In the genomic region with DNA sequence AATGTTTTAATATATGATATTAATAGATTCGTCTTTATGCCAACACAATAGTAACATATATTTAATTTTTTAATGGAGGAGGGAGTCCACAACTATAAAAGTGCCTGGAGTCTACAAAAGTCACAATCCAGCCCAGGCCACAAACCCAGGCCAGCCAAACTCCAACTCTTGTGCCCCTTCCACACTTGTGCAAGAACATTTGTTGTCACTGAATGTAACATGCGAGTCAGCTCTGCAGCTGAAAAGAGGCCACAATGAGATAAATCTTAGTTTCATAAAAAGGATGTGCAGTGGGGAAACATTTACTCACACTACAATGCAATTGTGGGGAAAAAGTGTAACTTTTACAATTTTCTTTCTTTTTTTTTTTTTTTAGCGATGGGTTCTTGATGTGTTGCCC, we compare ENCODE assay signal across 20 cellular contexts.
A peak's percentile ranks its signal among the peaks of the same experiment; 100 is the strongest.
DNase-seq lines count a peak whose midpoint lies in the region; ATAC-seq and TF ChIP-seq lines count a peak whose summit lies in the region.
"Had no signal": no experiment of that assay in that cellular context is flagged by ENCODE, and none has a peak within 500 bp of the region (broad histone marks: within the 10 kb centered on the region; RNA-seq: fewer than 3 reads in every experiment).

No MANE protein-coding gene starts in this region.

- intact Hi-C loops in PC-9 (cut with micrococcal nuclease; ENCODE audit: unreplicated experiment) = loop anchor here (1.0 kb wide), 1 partner anchor 51 kb away; no protein-coding TSS in a partner anchor

- ATAC-seq in GM18867 (IDR thresholded peaks at IDR 0.05; ENCODE audit: unreplicated experiment) = no peak
- ATAC-seq in HG03378 (IDR thresholded peaks at IDR 0.05; ENCODE audit: unreplicated experiment) = no peak
- ATAC-seq: CD8-positive, alpha-beta T cell; natural killer cell had no signal

- no peaks in the 10 kb centered on the region for H3K9me3 ChIP-seq in PC-9 (ENCODE audit: insufficient read depth, low read depth)
- H3K9me3 ChIP-seq: testis had no signal

- no peaks in the 10 kb centered on the region for H3K79me2 ChIP-seq in PC-9 (ENCODE audit: low read depth)

- peaks cover 8% of the 10 kb centered on the region for H3F3A ChIP-seq in PC-9 (ENCODE audit: insufficient read depth, low read depth)

- H3K27me3 ChIP-seq in PC-9 (ENCODE audit: insufficient read depth, low read depth) = no peaks in the 10 kb centered on the region
- H3K27me3 ChIP-seq: dorsolateral prefrontal cortex, testis had no signal

- peaks cover 19% of the 10 kb centered on the region for H3K4me1 ChIP-seq in PC-9 (replicated peaks; ENCODE audit: insufficient read depth)
- H3K4me1 ChIP-seq: testis had no signal

- peak; percentile 30 for DNase-seq in activated effector memory CD4-positive, alpha-beta T cell treated with anti-CD3 and anti-CD28 coated beads, Interleukin-2, amount 50 U/mL, for 16 hours
- DNase-seq in activated effector memory CD4-positive, alpha-beta T cell treated with Interleukin-2 at 50 U/mL for 16 hours = no peak
- no peak for DNase-seq in PC-9
- peak; percentile 48 for DNase-seq in fibroblast of peridontal ligament (ENCODE audit: extremely low read depth)
- peak; percentile 21 for DNase-seq in stimulated activated CD8-positive, alpha-beta memory T cell treated with anti-CD3 and anti-CD28 coated beads, Interleukin-4, amount 100 ng/mL, for 48 hours
- DNase-seq in NCI-H187 (lab: John Stamatoyannopoulos, UW) = no peak
- DNase-seq: activated CD4-positive, alpha-beta T cell treated with anti-CD3 and anti-CD28 coated beads, Interleukin-2, amount 10 ng/mL, durations not matched to agents 24 days and 14 days; CD8-positive, alpha-beta T cell; DMS53; erythroblast; GOT3; immature natural killer cell; natural killer cell; NCI-H1694; NCI-H345; testis had no signal

- H2AFZ ChIP-seq in PC-9 = no peak overlapping the region

- H3K36me3 ChIP-seq in PC-9 (ENCODE audit: low read depth) = no peaks in the 10 kb centered on the region

- no peak overlapping the region for H3K4me2 ChIP-seq in PC-9
- H3K4me2 ChIP-seq: smooth muscle cell had no signal

- BruUV-seq in PC-9 (replicated peaks; lab: Mats Ljungman, UMichigan) = no TSS peak

- POLR2A ChIA-PET in PC-9 (lab: Charles Lee; ENCODE audit: unreplicated experiment) = no interaction called here

- H4K20me1 ChIP-seq in PC-9 (ENCODE audit: insufficient read depth) = no peaks in the 10 kb centered on the region

- 0 out of 2 replicates have a peak overlapping the region, but pooled peaks have one; percentile 20 for H3K27ac ChIP-seq in PC-9
- H3K27ac ChIP-seq: dorsolateral prefrontal cortex, testis had no signal

- no peak for TF ChIP-seq CTCF in PC-9 (conservative IDR thresholded peaks at IDR 0.05)

- no peak overlapping the region for H3K4me3 ChIP-seq in PC-9
- H3K4me3 ChIP-seq: dorsolateral prefrontal cortex, smooth muscle cell, testis had no signal

- CTCF ChIA-PET in PC-9 (lab: Charles Lee) = interaction anchor here (0.6 to 0.7 kb wide), 3 partner anchors 27 to 992 kb away, joined by 3 to 6 read pairs (median 4); no protein-coding TSS in a partner anchor

- H3K9me2 ChIP-seq in PC-9 (ENCODE audit: insufficient read depth) = no peaks in the 10 kb centered on the region

Comparison
In these comparisons a context has a peak if more than half of its experiments do, and no peak if none do; other contexts are left out.
1. DNase-seq: peak in activated effector memory CD4-positive, alpha-beta T cell treated with anti-CD3 and anti-CD28 coated beads, Interleukin-2, amount 50 U/mL, for 16 hours (single experiment), fibroblast of peridontal ligament (single experiment) and stimulated activated CD8-positive, alpha-beta memory T cell treated with anti-CD3 and anti-CD28 coated beads, Interleukin-4, amount 100 ng/mL, for 48 hours (single experiment); none in activated effector memory CD4-positive, alpha-beta T cell treated with Interleukin-2 at 50 U/mL for 16 hours (single experiment), PC-9 (0 of 2) and NCI-H187 (0 of 2).